12 cellular contexts compared by ENCODE assay signal in the genomic region with DNA sequence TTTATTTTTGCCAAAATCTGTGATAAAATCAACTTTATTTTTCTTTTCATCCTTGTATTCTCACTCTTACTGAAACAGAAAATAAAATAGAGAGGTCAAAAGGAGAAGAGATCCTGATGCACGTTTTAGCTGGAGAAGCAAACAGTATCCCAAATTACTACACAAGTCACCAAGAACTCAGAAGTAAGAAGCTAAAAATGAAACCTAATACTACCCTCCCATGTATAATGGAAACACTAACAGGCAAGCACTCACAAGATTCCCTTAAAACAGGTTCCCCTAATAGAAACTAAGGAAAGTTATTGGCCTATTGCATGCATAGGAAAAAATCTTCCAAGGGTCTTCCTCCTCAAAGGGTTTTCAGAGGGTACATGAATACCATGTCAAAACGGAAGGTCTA.
DNase-seq lines count a peak whose midpoint lies in the region; ATAC-seq, FAIRE-seq and TF ChIP-seq lines count a peak whose summit lies in the region.
"Had no signal": no experiment of that assay in that cellular context is flagged by ENCODE, and none has a peak within 500 bp of the region (broad histone marks: within the 10 kb centered on the region; RNA-seq: fewer than 3 reads in every experiment).

No MANE protein-coding gene starts in this region.

- no peaks in the 10 kb centered on the region for H3K36me3 Mint-ChIP-seq in activated CD4-positive, alpha-beta T cell treated with anti-CD3 and anti-CD28 coated beads, Interleukin-2, amount 10 ng/mL, durations not matched to agents 7 days and 5 days (ENCODE audit: low read depth)
- H3K36me3 Mint-ChIP-seq in activated CD4-positive, alpha-beta memory T cell treated with anti-CD3 and anti-CD28 coated beads, Interleukin-2, amount 10 ng/mL, durations not matched to agents 7 days and 5 days (ENCODE audit: low read depth): no peaks in the 10 kb centered on the region
- H3K36me3 Mint-ChIP-seq in naive thymus-derived CD8-positive, alpha-beta T cell: no peaks in the 10 kb centered on the region

- H3K27ac Mint-ChIP-seq in activated CD4-positive, alpha-beta T cell treated with anti-CD3 and anti-CD28 coated beads, Interleukin-2, amount 10 ng/mL, durations not matched to agents 7 days and 5 days: no peak overlapping the region
- H3K27ac Mint-ChIP-seq in activated CD4-positive, alpha-beta memory T cell treated with anti-CD3 and anti-CD28 coated beads, Interleukin-2, amount 10 ng/mL, durations not matched to agents 7 days and 5 days: peak overlapping the region; percentile 31
- H3K27ac Mint-ChIP-seq in naive thymus-derived CD8-positive, alpha-beta T cell: peak overlapping the region in 3 of 10 donors; percentile 4 to 83 (median 42)

- peaks cover 6% of the 10 kb centered on the region for H3K4me1 Mint-ChIP-seq in activated CD4-positive, alpha-beta T cell treated with anti-CD3 and anti-CD28 coated beads, Interleukin-2, amount 10 ng/mL, durations not matched to agents 7 days and 5 days
- H3K4me1 Mint-ChIP-seq in activated CD4-positive, alpha-beta memory T cell treated with anti-CD3 and anti-CD28 coated beads, Interleukin-2, amount 10 ng/mL, durations not matched to agents 7 days and 5 days: peaks cover 9% of the 10 kb centered on the region
- peaks cover 0 to 6% (median 2%) of the 10 kb centered on the region in 4 donors for H3K4me1 Mint-ChIP-seq in naive thymus-derived CD8-positive, alpha-beta T cell

- in situ Hi-C loops in G401 (cut with HindIII; ENCODE audit: low sequenced_read_pairs) (no loop called here), GM13976 (cut with MboI; ENCODE audit: low sequenced_read_pairs, unreplicated experiment) (no loop called here)

- peak overlapping the region; percentile 57 for H3K4me3 Mint-ChIP-seq in activated CD4-positive, alpha-beta T cell treated with anti-CD3 and anti-CD28 coated beads, Interleukin-2, amount 10 ng/mL, durations not matched to agents 7 days and 5 days
- H3K4me3 Mint-ChIP-seq in activated CD4-positive, alpha-beta memory T cell treated with anti-CD3 and anti-CD28 coated beads, Interleukin-2, amount 10 ng/mL, durations not matched to agents 7 days and 5 days: peak overlapping the region; percentile 63
- peak overlapping the region; percentile 27 to 75 (median 58) for H3K4me3 Mint-ChIP-seq in naive thymus-derived CD8-positive, alpha-beta T cell

- H3K9me3 Mint-ChIP-seq in activated CD4-positive, alpha-beta T cell treated with anti-CD3 and anti-CD28 coated beads, Interleukin-2, amount 10 ng/mL, durations not matched to agents 7 days and 5 days: peaks cover 4% of the 10 kb centered on the region
- no peaks in the 10 kb centered on the region for H3K9me3 Mint-ChIP-seq in activated CD4-positive, alpha-beta memory T cell treated with anti-CD3 and anti-CD28 coated beads, Interleukin-2, amount 10 ng/mL, durations not matched to agents 7 days and 5 days
- peaks cover 0 to 15% (median 0%) of the 10 kb centered on the region in 9 donors for H3K9me3 Mint-ChIP-seq in naive thymus-derived CD8-positive, alpha-beta T cell

- no peaks in the 10 kb centered on the region for H3K27me3 Mint-ChIP-seq in activated CD4-positive, alpha-beta T cell treated with anti-CD3 and anti-CD28 coated beads, Interleukin-2, amount 10 ng/mL, durations not matched to agents 7 days and 5 days
- H3K27me3 Mint-ChIP-seq in activated CD4-positive, alpha-beta memory T cell treated with anti-CD3 and anti-CD28 coated beads, Interleukin-2, amount 10 ng/mL, durations not matched to agents 7 days and 5 days: no peaks in the 10 kb centered on the region
- H3K27me3 Mint-ChIP-seq in naive thymus-derived CD8-positive, alpha-beta T cell: no peaks in the 10 kb centered on the region

- FAIRE-seq in H54 (lab: Jason Lieb, UNC): peak; percentile 68
- FAIRE-seq: frontal cortex had no signal

- no peak for DNase-seq in activated CD4-positive, alpha-beta T cell treated with anti-CD3 and anti-CD28 coated beads, Interleukin-2, amount 10 ng/mL, durations not matched to agents 7 days and 5 days
- DNase-seq in activated CD4-positive, alpha-beta T cell treated with anti-CD3 and anti-CD28 coated beads for 48 hours: no peak
- DNase-seq in H54 (ENCODE audit: insufficient read length, low spot score) (no peak), G401 (ENCODE audit: low spot score) (no peak), GM13976 (ENCODE audit: low spot score) (no peak)
- no peak for DNase-seq in activated CD4-positive, alpha-beta memory T cell treated with anti-CD3 and anti-CD28 coated beads, Interleukin-2, amount 10 ng/mL, durations not matched to agents 7 days and 5 days
- DNase-seq in naive thymus-derived CD8-positive, alpha-beta T cell: no peak
- DNase-seq in stimulated activated CD4-positive, alpha-beta T cell treated with anti-CD3 and anti-CD28 coated beads, Interleukin-4, amount 100 ng/mL, for 24 hours: no peak
- DNase-seq: amniotic stem cell, cerebellar nuclear complex, upper lobe of left lung had no signal

- TF ChIP-seq CTCF in GM13976 (IDR thresholded peaks at IDR 0.05; ENCODE audit: borderline replicate concordance, control extremely low read depth, extremely low read depth, insufficient read depth, missing control alignments): no peak

- ATAC-seq in naive thymus-derived CD8-positive, alpha-beta T cell: no peak

- POLR2A ChIA-PET in activated CD4-positive, alpha-beta T cell treated with anti-CD3 and anti-CD28 coated beads, Interleukin-2, amount 10 ng/mL, durations not matched to agents 7 days and 5 days (lab: Charles Lee): no interaction called here
- POLR2A ChIA-PET in activated CD4-positive, alpha-beta memory T cell treated with anti-CD3 and anti-CD28 coated beads, Interleukin-2, amount 10 ng/mL, durations not matched to agents 7 days and 5 days (lab: Charles Lee): no interaction called here
- POLR2A ChIA-PET in naive thymus-derived CD8-positive, alpha-beta T cell (lab: Charles Lee): no interaction called here

- CTCF ChIA-PET in activated CD4-positive, alpha-beta T cell treated with anti-CD3 and anti-CD28 coated beads, Interleukin-2, amount 10 ng/mL, durations not matched to agents 7 days and 5 days (lab: Charles Lee): no interaction called here
- CTCF ChIA-PET in activated CD4-positive, alpha-beta memory T cell treated with anti-CD3 and anti-CD28 coated beads, Interleukin-2, amount 10 ng/mL, durations not matched to agents 7 days and 5 days (lab: Charles Lee): no interaction called here

- no peak for TF ChIP-seq POLR2A in H54 (IDR thresholded peaks at IDR 0.05; ENCODE audit: low read depth, low read length)
